ENCODE assay signal across 1 cellular context in the genomic region with DNA sequence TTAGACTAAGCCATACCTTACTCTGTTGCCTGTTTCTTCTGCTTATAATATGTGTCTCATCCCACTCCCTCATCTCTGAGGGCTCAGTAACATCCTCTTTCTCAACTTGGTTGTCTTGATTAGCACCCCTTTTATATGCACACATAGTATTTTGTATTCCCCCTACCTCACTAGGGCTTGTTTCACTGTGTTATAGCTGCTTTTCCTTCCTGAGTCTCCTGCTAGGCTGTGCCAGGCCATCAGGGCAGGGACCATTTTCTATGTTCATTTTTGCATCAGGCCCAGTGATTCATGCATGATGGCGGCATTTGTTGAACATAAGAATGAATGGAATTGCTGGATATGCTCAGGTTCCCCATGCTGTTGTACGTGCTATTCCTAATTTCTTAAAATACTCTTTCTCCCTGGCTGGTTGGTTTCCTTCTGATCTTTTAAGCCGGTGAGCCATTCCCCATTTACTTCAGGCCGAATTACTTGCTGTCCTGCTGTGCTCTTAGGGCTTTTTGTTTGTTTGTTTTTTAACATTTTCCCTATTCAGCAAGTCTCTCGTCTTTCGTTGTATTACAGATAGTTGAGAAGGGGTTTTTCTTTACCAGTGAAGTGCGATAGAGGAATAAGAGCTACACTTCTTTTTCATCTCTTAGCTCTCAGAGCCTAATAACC.
TF ChIP-seq lines count a peak whose summit lies in the region.

No MANE protein-coding gene starts in this region.

TF ChIP-seq in HEK293, 187 proteins besides CTCF, POLR2A, EP300 and RAD21 (continued from another document):
- TF ChIP-seq, protein P1, sequence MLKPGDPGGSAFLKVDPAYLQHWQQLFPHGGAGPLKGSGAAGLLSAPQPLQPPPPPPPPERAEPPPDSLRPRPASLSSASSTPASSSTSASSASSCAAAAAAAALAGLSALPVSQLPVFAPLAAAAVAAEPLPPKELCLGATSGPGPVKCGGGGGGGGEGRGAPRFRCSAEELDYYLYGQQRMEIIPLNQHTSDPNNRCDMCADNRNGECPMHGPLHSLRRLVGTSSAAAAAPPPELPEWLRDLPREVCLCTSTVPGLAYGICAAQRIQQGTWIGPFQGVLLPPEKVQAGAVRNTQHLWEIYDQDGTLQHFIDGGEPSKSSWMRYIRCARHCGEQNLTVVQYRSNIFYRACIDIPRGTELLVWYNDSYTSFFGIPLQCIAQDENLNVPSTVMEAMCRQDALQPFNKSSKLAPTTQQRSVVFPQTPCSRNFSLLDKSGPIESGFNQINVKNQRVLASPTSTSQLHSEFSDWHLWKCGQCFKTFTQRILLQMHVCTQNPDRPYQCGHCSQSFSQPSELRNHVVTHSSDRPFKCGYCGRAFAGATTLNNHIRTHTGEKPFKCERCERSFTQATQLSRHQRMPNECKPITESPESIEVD (tag by site-specific recombination; IDR thresholded peaks at IDR 0.05): 0 out of 2 replicates have a peak, but pooled peaks have one; percentile 15
- TF ChIP-seq ZNF548 (tag by site-specific recombination; IDR thresholded peaks at IDR 0.05): no peak
- no peak for TF ChIP-seq IKZF3 (tag by site-specific recombination; IDR thresholded peaks at IDR 0.05)
- no peak for TF ChIP-seq ZNF394 (tag by site-specific recombination; IDR thresholded peaks at IDR 0.05; ENCODE audit: borderline replicate concordance)
